ENCODE assay signal across 15 cellular contexts in the genomic region with DNA sequence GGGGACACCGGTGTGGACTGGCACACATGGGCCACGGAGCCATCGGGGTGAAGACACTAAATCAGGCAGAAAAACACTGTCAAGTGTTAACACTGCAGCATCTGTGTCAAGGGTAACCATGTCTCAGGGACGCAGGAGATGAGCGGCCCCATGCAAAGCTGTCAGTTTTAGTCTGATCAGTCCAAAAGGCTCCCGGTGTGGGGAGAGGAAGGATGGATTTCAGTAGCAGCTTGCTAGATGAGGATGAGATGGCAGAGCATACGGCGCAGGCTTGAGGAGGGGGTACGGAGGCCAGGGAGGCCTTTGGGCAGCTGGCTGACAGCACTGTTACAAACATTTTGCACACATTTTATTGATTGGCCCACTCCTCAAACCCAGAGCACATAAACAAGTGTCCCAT.
"Had no signal": no experiment of that assay in that cellular context is flagged by ENCODE, and none has a peak within 500 bp of the region (broad histone marks: within the 10 kb centered on the region; RNA-seq: fewer than 3 reads in every experiment).

No MANE protein-coding gene starts in this region.

- H3K36me3 Mint-ChIP-seq: activated naive CD8-positive, alpha-beta T cell treated with anti-CD3 and anti-CD28 coated beads for 36 hours; mesothelial cell of epicardium; natural killer cell treated with Interleukin-12 subunit alpha and Interleukin-12 subunit beta and Interleukin-15 and Interleukin-18, amount 100 ng/mL, for 72 hours had no signal

- H3K4me3 Mint-ChIP-seq: activated CD4-positive, alpha-beta T cell treated with anti-CD3 and anti-CD28 coated beads, Interleukin-2, amount 10 ng/mL, durations not matched to agents 24 days and 14 days; activated CD8-positive, alpha-beta T cell treated with anti-CD3 and anti-CD28 coated beads for 36 hours; activated naive CD8-positive, alpha-beta T cell treated with anti-CD3 and anti-CD28 coated beads for 36 hours; activated T-helper 17 cell treated with anti-CD3 and anti-CD28 coated beads, Interleukin-2, amount 50 U/mL, for 72 hours; dendritic cell treated with granulocyte-macrophage colony-stimulating factor and Interleukin-4, amounts not matched to agents 40 ng/mL and 50 ng/mL, for 4 days; mesothelial cell of epicardium; natural killer cell treated with Interleukin-12 subunit alpha and Interleukin-12 subunit beta and Interleukin-15 and Interleukin-18, amount 100 ng/mL, for 72 hours; stimulated activated naive CD8-positive, alpha-beta T cell treated with anti-CD3 and anti-CD28 coated beads, Interleukin-15, Interleukin-2, amounts not matched to agents 100 ng/mL and 50 ng/mL, for 24 hours had no signal

- H3K27me3 Mint-ChIP-seq: activated CD8-positive, alpha-beta T cell treated with anti-CD3 and anti-CD28 coated beads for 36 hours; activated naive CD8-positive, alpha-beta T cell treated with anti-CD3 and anti-CD28 coated beads for 36 hours; activated T-helper 17 cell treated with anti-CD3 and anti-CD28 coated beads, Interleukin-2, amount 50 U/mL, for 72 hours; dendritic cell treated with granulocyte-macrophage colony-stimulating factor and Interleukin-4, amounts not matched to agents 40 ng/mL and 50 ng/mL, for 4 days; natural killer cell treated with Interleukin-12 subunit alpha and Interleukin-12 subunit beta and Interleukin-15 and Interleukin-18, amount 100 ng/mL, for 72 hours; stimulated activated naive CD8-positive, alpha-beta T cell treated with anti-CD3 and anti-CD28 coated beads, Interleukin-15, Interleukin-2, amounts not matched to agents 100 ng/mL and 50 ng/mL, for 24 hours had no signal

- H3K27ac Mint-ChIP-seq: activated CD4-positive, alpha-beta T cell treated with anti-CD3 and anti-CD28 coated beads, Interleukin-2, amount 10 ng/mL, durations not matched to agents 24 days and 14 days; activated CD8-positive, alpha-beta T cell treated with anti-CD3 and anti-CD28 coated beads for 36 hours; activated naive CD8-positive, alpha-beta T cell treated with anti-CD3 and anti-CD28 coated beads for 36 hours; activated T-helper 17 cell treated with anti-CD3 and anti-CD28 coated beads, Interleukin-2, amount 50 U/mL, for 72 hours; dendritic cell treated with granulocyte-macrophage colony-stimulating factor and Interleukin-4, amounts not matched to agents 40 ng/mL and 50 ng/mL, for 4 days; mesothelial cell of epicardium; natural killer cell treated with Interleukin-12 subunit alpha and Interleukin-12 subunit beta and Interleukin-15 and Interleukin-18, amount 100 ng/mL, for 72 hours; stimulated activated naive CD8-positive, alpha-beta T cell treated with anti-CD3 and anti-CD28 coated beads, Interleukin-15, Interleukin-2, amounts not matched to agents 100 ng/mL and 50 ng/mL, for 24 hours had no signal

- DNase-seq: activated CD4-positive, alpha-beta T cell treated with anti-CD3 and anti-CD28 coated beads, Interleukin-2, amount 10 ng/mL, durations not matched to agents 24 days and 14 days; activated CD8-positive, alpha-beta T cell treated with anti-CD3 and anti-CD28 coated beads for 36 hours; activated naive CD4-positive, alpha-beta T cell; activated naive CD8-positive, alpha-beta T cell treated with anti-CD3 and anti-CD28 coated beads for 36 hours; activated T-cell treated with anti-CD3 and anti-CD28 coated beads, Interleukin-2, amount 50 U/mL, for 1 hour; amniotic stem cell; cerebellar nuclear complex; effector memory CD4-positive, alpha-beta T cell; esophagus squamous epithelium had no signal

- H3K4me1 Mint-ChIP-seq: activated CD4-positive, alpha-beta T cell treated with anti-CD3 and anti-CD28 coated beads, Interleukin-2, amount 10 ng/mL, durations not matched to agents 24 days and 14 days; activated T-helper 17 cell treated with anti-CD3 and anti-CD28 coated beads, Interleukin-2, amount 50 U/mL, for 72 hours; mesothelial cell of epicardium had no signal

- ATAC-seq: activated CD8-positive, alpha-beta T cell treated with anti-CD3 and anti-CD28 coated beads for 36 hours; activated T-helper 17 cell treated with anti-CD3 and anti-CD28 coated beads, Interleukin-2, amount 50 U/mL, for 72 hours; left lobe of liver; natural killer cell treated with Interleukin-12 subunit alpha and Interleukin-12 subunit beta and Interleukin-15 and Interleukin-18, amount 100 ng/mL, for 72 hours had no signal

- H3K9me3 Mint-ChIP-seq: activated CD4-positive, alpha-beta T cell treated with anti-CD3 and anti-CD28 coated beads, Interleukin-2, amount 10 ng/mL, durations not matched to agents 24 days and 14 days; activated CD8-positive, alpha-beta T cell treated with anti-CD3 and anti-CD28 coated beads for 36 hours; activated naive CD8-positive, alpha-beta T cell treated with anti-CD3 and anti-CD28 coated beads for 36 hours; activated T-helper 17 cell treated with anti-CD3 and anti-CD28 coated beads, Interleukin-2, amount 50 U/mL, for 72 hours; dendritic cell treated with granulocyte-macrophage colony-stimulating factor and Interleukin-4, amounts not matched to agents 40 ng/mL and 50 ng/mL, for 4 days; mesothelial cell of epicardium; natural killer cell treated with Interleukin-12 subunit alpha and Interleukin-12 subunit beta and Interleukin-15 and Interleukin-18, amount 100 ng/mL, for 72 hours; stimulated activated naive CD8-positive, alpha-beta T cell treated with anti-CD3 and anti-CD28 coated beads, Interleukin-15, Interleukin-2, amounts not matched to agents 100 ng/mL and 50 ng/mL, for 24 hours had no signal
